Comparison of ENCODE assay signal across 17 cellular contexts in genomic region chr19:51391073-51391611, GRCh38. TPM values are rescaled to one million over a fixed set of nuclear protein-coding genes. Genes with fewer than 3 reads are reported as not detected.
DNase-seq lines count a peak whose midpoint lies in the region; ATAC-seq and TF ChIP-seq lines count a peak whose summit lies in the region.
"Had no signal": no experiment of that assay in that cellular context is flagged by ENCODE, and none has a peak within 500 bp of the region (broad histone marks: within the 10 kb centered on the region; RNA-seq: fewer than 3 reads in every experiment).

No MANE protein-coding gene starts in this region.

- no peak overlapping the region for H4K91ac ChIP-seq in IMR-90 (ENCODE audit: insufficient read depth, low read depth, low read length)

- H2BK20ac ChIP-seq in IMR-90 (ENCODE audit: low read depth, low read length), result no peak overlapping the region

- H2AFZ ChIP-seq in IMR-90 (replicated peaks; ENCODE audit: low read length, poor library complexity), result peak overlapping the region; percentile 41
- peak overlapping the region; percentile 68 for H2AFZ ChIP-seq in neural progenitor cell (replicated peaks)

- no peak overlapping the region for H3K18ac ChIP-seq in IMR-90 (ENCODE audit: low read depth, low read length)

- WGBS in IMR-90 (ENCODE audit: extremely low coverage in 2 of 2, insufficient read length in 1 of 2), 2 experiments, result 25% methylated on average over 2 of the region's 8 CpGs; no CpG with 5 or more reads in 1 of the 2 experiments

- H4K5ac ChIP-seq in IMR-90 (ENCODE audit: low read depth, low read length), result no peak overlapping the region; the same call in 1 of the 2 replicates

- no peak overlapping the region for H3K14ac ChIP-seq in IMR-90 (replicated peaks; ENCODE audit: low read depth, low read length)

- no peaks in the 10 kb centered on the region for H3K36me3 ChIP-seq in IMR-90 (ENCODE audit: control insufficient read depth, insufficient read depth, low read length)
- H3K36me3 ChIP-seq in neural progenitor cell, result no peaks in the 10 kb centered on the region
- H3K36me3 ChIP-seq: ascending aorta, SJSA1, uterus had no signal

- 0 out of 4 replicates have a peak, but pooled peaks cover 0 to 6% of the 10 kb centered on the region in 2 experiments for H3K79me1 ChIP-seq in IMR-90 (ENCODE audit: low read depth in 1 of 2, low read length in 2 of 2)

- peak overlapping the region; percentile 23 for H3K27ac Mint-ChIP-seq in activated CD4-positive, alpha-beta T cell treated with anti-CD3 and anti-CD28 coated beads for 36 hours
- H3K27ac Mint-ChIP-seq in central memory CD8-positive, alpha-beta T cell (ENCODE audit: low read depth), result peak overlapping the region; percentile 91
- no peak overlapping the region for H3K27ac Mint-ChIP-seq in neural progenitor cell

- no peak for TF ChIP-seq RAD21 in IMR-90 (IDR thresholded peaks at IDR 0.05; ENCODE audit: low read length)

- H3K27ac ChIP-seq in IMR-90 (ENCODE audit: insufficient read depth, low read length) (no peak overlapping the region), neural progenitor cell (no peak overlapping the region)
- H3K27ac ChIP-seq: A549, ascending aorta, SJSA1, uterus, VCaP had no signal

- H3K56ac ChIP-seq in IMR-90 (ENCODE audit: extremely low read depth, insufficient read depth, low read length), result no peak overlapping the region

- ATAC-seq in activated CD4-positive, alpha-beta T cell treated with anti-CD3 and anti-CD28 coated beads for 36 hours, result no peak
- ATAC-seq in IMR-90 (ENCODE audit: low read depth), result no peak
- no peak for ATAC-seq in central memory CD8-positive, alpha-beta T cell (replicated peaks; ENCODE audit: extremely low read depth, poor library complexity, severe bottlenecking)
- no peak for ATAC-seq in HG02623 (IDR thresholded peaks at IDR 0.05; ENCODE audit: unreplicated experiment)
- ATAC-seq: A549 had no signal

- no peaks in the 10 kb centered on the region for H3K9me3 Mint-ChIP-seq in activated CD4-positive, alpha-beta T cell treated with anti-CD3 and anti-CD28 coated beads for 36 hours (ENCODE audit: low read depth)
- no peaks in the 10 kb centered on the region for H3K9me3 Mint-ChIP-seq in central memory CD8-positive, alpha-beta T cell
- H3K9me3 Mint-ChIP-seq in neural progenitor cell, result no peaks in the 10 kb centered on the region

- BruUV-seq in IMR-90 (replicated peaks; lab: Mats Ljungman, UMichigan), result no TSS peak

- no peak overlapping the region for H2BK5ac ChIP-seq in IMR-90 (ENCODE audit: low read depth, low read length, poor library complexity, severe bottlenecking)

- H3K9me1 ChIP-seq in IMR-90 (ENCODE audit: insufficient read depth, low read length), result no peaks in the 10 kb centered on the region; the same call in 1 of the 2 replicates

- H3F3A ChIP-seq in neural progenitor cell (ENCODE audit: low read depth), result peaks cover 27% of the 10 kb centered on the region

- no peak for TF ChIP-seq POLR2A in IMR-90 (IDR thresholded peaks at IDR 0.05; ENCODE audit: low read depth, low read length)

- no peak overlapping the region for H3K23ac ChIP-seq in IMR-90 (ENCODE audit: low read depth, low read length)

- H3K4me1 Mint-ChIP-seq in activated CD4-positive, alpha-beta T cell treated with anti-CD3 and anti-CD28 coated beads for 36 hours, result peaks cover 32% of the 10 kb centered on the region
- peaks cover 61% of the 10 kb centered on the region for H3K4me1 Mint-ChIP-seq in central memory CD8-positive, alpha-beta T cell
- H3K4me1 Mint-ChIP-seq in neural progenitor cell, result peaks cover 28% of the 10 kb centered on the region

- H4K20me1 ChIP-seq in IMR-90 (ENCODE audit: insufficient read depth, low read length), result no peaks in the 10 kb centered on the region
- no peaks in the 10 kb centered on the region for H4K20me1 ChIP-seq in neural progenitor cell (ENCODE audit: low read depth)

- no peak for TF ChIP-seq CTCF in IMR-90 (conservative IDR thresholded peaks at IDR 0.05; ENCODE audit: low read depth, low read length)
- no peak for TF ChIP-seq CTCF in neural progenitor cell (IDR thresholded peaks at IDR 0.05)

- no peak overlapping the region for H3K4me3 ChIP-seq in IMR-90 (ENCODE audit: insufficient read depth, low read depth, low read length)
- no peak overlapping the region for H3K4me3 ChIP-seq in neural progenitor cell
- H3K4me3 ChIP-seq: A549, ascending aorta, SJSA1, uterus had no signal

- intact Hi-C loops in activated CD4-positive, alpha-beta T cell treated with anti-CD3 and anti-CD28 coated beads for 36 hours (cut with DNase I, micrococcal nuclease), result loop anchor here in 1 of 2 experiments (10.0 kb wide), 1 partner anchor 576 kb away; no protein-coding TSS in a partner anchor
- intact Hi-C loops in IMR-90 (cut with micrococcal nuclease), result no loop called here

- dilution Hi-C loops in IMR-90 (cut with HindIII; ENCODE audit: low sequenced_read_pairs, unreplicated experiment), result no loop called here

- H3K9ac ChIP-seq in IMR-90 (ENCODE audit: low read depth, low read length) (no peak overlapping the region), neural progenitor cell (no peak overlapping the region)

- H3K27me3 Mint-ChIP-seq in activated CD4-positive, alpha-beta T cell treated with anti-CD3 and anti-CD28 coated beads for 36 hours, result no peaks in the 10 kb centered on the region
- no peaks in the 10 kb centered on the region for H3K27me3 Mint-ChIP-seq in central memory CD8-positive, alpha-beta T cell
- peaks cover 6% of the 10 kb centered on the region for H3K27me3 Mint-ChIP-seq in neural progenitor cell (ENCODE audit: insufficient read depth, low read depth)

- DNase-seq in activated CD4-positive, alpha-beta T cell treated with anti-CD3 and anti-CD28 coated beads for 36 hours, result no peak
- no peak for DNase-seq in activated CD4-positive, alpha-beta T cell treated with anti-CD3 and anti-CD28 coated beads for 1 hour
- DNase-seq in IMR-90 (no peak), neural progenitor cell (ENCODE audit: low spot score) (no peak), ecto neural progenitor cell (ENCODE audit: low spot score) (no peak), NCI-H2081 treated with DMSO at 0.1 percent for 48 hours (lab: John Stamatoyannopoulos, UW) (no peak)
- no peak for DNase-seq in central memory CD8-positive, alpha-beta T cell (ENCODE audit: low spot score in 2 of 2)
- DNase-seq: Caco-2; NK-92 treated with Interleukin-12 subunit alpha and Interleukin-12 subunit beta, amount 100 ng/mL, for 24 hours; stimulated activated naive CD4-positive, alpha-beta T cell; uterus had no signal

- POLR2A ChIA-PET in activated CD4-positive, alpha-beta T cell treated with anti-CD3 and anti-CD28 coated beads for 36 hours (lab: Charles Lee), result no interaction called here
- POLR2A ChIA-PET in IMR-90 (lab: Charles Lee; ENCODE audit: unreplicated experiment), result no interaction called here

- no peak overlapping the region; a peak in 1 of 4 replicates for H4K8ac ChIP-seq in IMR-90 (ENCODE audit: low read depth in 2 of 2, low read length in 2 of 2)

- in situ Hi-C loops in IMR-90 (cut with MboI; ENCODE audit: low sequenced_read_pairs), result no loop called here

- H3K36me3 Mint-ChIP-seq in activated CD4-positive, alpha-beta T cell treated with anti-CD3 and anti-CD28 coated beads for 36 hours (ENCODE audit: low read depth), result peaks cover 11% of the 10 kb centered on the region
- H3K36me3 Mint-ChIP-seq in central memory CD8-positive, alpha-beta T cell (ENCODE audit: insufficient read depth), result peaks cover 9% of the 10 kb centered on the region
- H3K36me3 Mint-ChIP-seq in neural progenitor cell, result no peaks in the 10 kb centered on the region

- no peaks in the 10 kb centered on the region for H3K9me3 ChIP-seq in IMR-90 (ENCODE audit: control insufficient read depth, insufficient read depth, low read length)
- H3K9me3 ChIP-seq in neural progenitor cell (ENCODE audit: low read depth), result no peaks in the 10 kb centered on the region
- H3K9me3 ChIP-seq: A549, ascending aorta, Caco-2, SJSA1, uterus had no signal

- CTCF ChIA-PET in activated CD4-positive, alpha-beta T cell treated with anti-CD3 and anti-CD28 coated beads for 36 hours (lab: Charles Lee), result interaction anchor here (0.6 kb wide), 1 partner anchor 45 kb away, joined by 3 read pairs; no protein-coding TSS in a partner anchor
- CTCF ChIA-PET in IMR-90 (lab: Yijun Ruan, JAX), result no interaction called here

- H3K4me1 ChIP-seq in IMR-90 (ENCODE audit: control insufficient read depth, insufficient read depth, low read length) (no peaks in the 10 kb centered on the region), neural progenitor cell (peaks cover 30% of the 10 kb centered on the region)
- H3K4me1 ChIP-seq: SJSA1, uterus had no signal

- H3K27me3 ChIP-seq in IMR-90 (ENCODE audit: control insufficient read depth, insufficient read depth, low read length) (no peaks in the 10 kb centered on the region), neural progenitor cell (no peaks in the 10 kb centered on the region)
- H3K27me3 ChIP-seq: ascending aorta, SJSA1, uterus had no signal

- H3K4me3 Mint-ChIP-seq in activated CD4-positive, alpha-beta T cell treated with anti-CD3 and anti-CD28 coated beads for 36 hours, result no peak overlapping the region
- peak overlapping the region; percentile 64 for H3K4me3 Mint-ChIP-seq in central memory CD8-positive, alpha-beta T cell
- H3K4me3 Mint-ChIP-seq in neural progenitor cell, result no peak overlapping the region

- no peak overlapping the region for H3K4me2 ChIP-seq in IMR-90 (ENCODE audit: low read depth, low read length)
- peak overlapping the region; percentile 18 for H3K4me2 ChIP-seq in neural progenitor cell
- H3K4me2 ChIP-seq: A549 had no signal

- no peak overlapping the region for H3K4ac ChIP-seq in IMR-90 (ENCODE audit: low read depth, low read length)

- no peak overlapping the region for H2AK9ac ChIP-seq in IMR-90 (replicated peaks; ENCODE audit: low read depth, low read length, poor library complexity)

- H2AK5ac ChIP-seq in IMR-90 (ENCODE audit: low read depth, low read length), result no peak overlapping the region

- no peak overlapping the region for H2BK15ac ChIP-seq in IMR-90 (ENCODE audit: low read depth, low read length)

- no peak overlapping the region for H2BK120ac ChIP-seq in IMR-90 (ENCODE audit: low read depth, low read length)

- H3K79me2 ChIP-seq in neural progenitor cell (ENCODE audit: low read depth), result peaks cover 17% of the 10 kb centered on the region

RNA-seq across cellular contexts. Expression of gene C19orf84, which starts 0.8 kb away (rescaled TPM):
- total RNA-seq in activated CD4-positive, alpha-beta T cell treated with anti-CD3 and anti-CD28 coated beads for 36 hours, result under 1 TPM in 1 of 2 experiments, not detected in 1; 0.33 TPM
- not detected in 2 replicates for total RNA-seq in IMR-90 (2012; rRNA removed)
- polyA plus RNA-seq in IMR-90 (2012; rRNA removed), result not detected in 2 replicates
- not detected in 2 replicates for polyA plus RNA-seq in IMR-90 (2012; cell fraction: cytosol; rRNA removed)
- polyA plus RNA-seq in IMR-90 (2012; cell fraction: nucleus; rRNA removed; ENCODE audit: low replicate concordance), result not detected in 2 replicates
- total RNA-seq in neural progenitor cell (ENCODE audit: low replicate concordance), result 0.37 TPM in 1 of 2 replicates, not detected in the other
- total RNA-seq: ascending aorta, Caco-2, SJSA1, uterus had no signal
- polyA plus RNA-seq: A549, liver had no signal

RNA-seq across cellular contexts. Expression of gene LIM2, which starts 3.4 kb away (rescaled TPM):
- under 1 TPM in 1 of 2 experiments, not detected in 1; 0.27 TPM for total RNA-seq in activated CD4-positive, alpha-beta T cell treated with anti-CD3 and anti-CD28 coated beads for 36 hours
- total RNA-seq in IMR-90 (2012; rRNA removed), result not detected in 2 replicates
- polyA plus RNA-seq in IMR-90 (2012; rRNA removed), result not detected in 2 replicates
- polyA plus RNA-seq in IMR-90 (2012; cell fraction: cytosol; rRNA removed), result not detected in 2 replicates
- not detected in 2 replicates for polyA plus RNA-seq in IMR-90 (2012; cell fraction: nucleus; rRNA removed; ENCODE audit: low replicate concordance)
- total RNA-seq in neural progenitor cell (ENCODE audit: low replicate concordance), result 0.26 and 3.2 TPM in 2 replicates
- total RNA-seq: ascending aorta, Caco-2, liver, SJSA1, uterus had no signal
- polyA plus RNA-seq: A549, liver had no signal

RNA-seq across cellular contexts. Expression of gene NKG7, which starts 18.7 kb away (rescaled TPM):
- total RNA-seq in activated CD4-positive, alpha-beta T cell treated with anti-CD3 and anti-CD28 coated beads for 36 hours, result 100 to 1,000 TPM in 1 of 2 experiments, 10 to 100 TPM in 1; 92.1 to 125 TPM
- total RNA-seq in IMR-90 (2012; rRNA removed) (not detected in 2 replicates), neural progenitor cell (ENCODE audit: low replicate concordance) (not detected in 2 replicates)
- polyA plus RNA-seq in IMR-90 (2012; rRNA removed), result not detected in 2 replicates
- not detected in 2 replicates for polyA plus RNA-seq in IMR-90 (2012; cell fraction: cytosol; rRNA removed)
- not detected in 2 replicates for polyA plus RNA-seq in IMR-90 (2012; cell fraction: nucleus; rRNA removed; ENCODE audit: low replicate concordance)
- total RNA-seq: Caco-2, SJSA1 had no signal
- polyA plus RNA-seq: A549 had no signal

RNA-seq across cellular contexts. Expression of gene CLDND2, which starts 22.3 kb away (rescaled TPM):
- 1 to 10 TPM; 3.2 to 4.9 TPM for total RNA-seq in activated CD4-positive, alpha-beta T cell treated with anti-CD3 and anti-CD28 coated beads for 36 hours
- not detected in 2 replicates for total RNA-seq in IMR-90 (2012; rRNA removed)
- not detected in 2 replicates for polyA plus RNA-seq in IMR-90 (2012; rRNA removed)
- not detected in 2 replicates for polyA plus RNA-seq in IMR-90 (2012; cell fraction: cytosol; rRNA removed)
- polyA plus RNA-seq in IMR-90 (2012; cell fraction: nucleus; rRNA removed; ENCODE audit: low replicate concordance), result not detected in 2 replicates
- not detected in 2 replicates for total RNA-seq in neural progenitor cell (ENCODE audit: low replicate concordance)
- total RNA-seq: ascending aorta, liver, SJSA1 had no signal

RNA-seq across cellular contexts. Expression of gene ETFB, which starts 25.0 kb away (rescaled TPM):
- 100 to 1,000 TPM; 108 to 172 TPM for total RNA-seq in activated CD4-positive, alpha-beta T cell treated with anti-CD3 and anti-CD28 coated beads for 36 hours
- total RNA-seq in IMR-90 (2012; rRNA removed) (166 and 175 TPM in 2 replicates), neural progenitor cell (ENCODE audit: low replicate concordance) (27.0 and 38.9 TPM in 2 replicates)
- 141 and 151 TPM in 2 replicates for polyA plus RNA-seq in IMR-90 (2012; rRNA removed)
- 243 and 354 TPM in 2 replicates for polyA plus RNA-seq in IMR-90 (2012; cell fraction: cytosol; rRNA removed)
- 69.2 and 121 TPM in 2 replicates for polyA plus RNA-seq in IMR-90 (2012; cell fraction: nucleus; rRNA removed; ENCODE audit: low replicate concordance)

Comparison
In these comparisons a context has a peak if more than half of its experiments do, and no peak if none do; other contexts are left out.
1. RNA of gene NKG7, which starts 18.7 kb away (total RNA-seq): 92.1 to 125 TPM in activated CD4-positive, alpha-beta T cell treated with anti-CD3 and anti-CD28 coated beads for 36 hours; not detected in IMR-90 and not detected in neural progenitor cell; every median in the first group is over 10 times any median in the second.